11 cellular contexts compared by ENCODE assay signal in the genomic region with DNA sequence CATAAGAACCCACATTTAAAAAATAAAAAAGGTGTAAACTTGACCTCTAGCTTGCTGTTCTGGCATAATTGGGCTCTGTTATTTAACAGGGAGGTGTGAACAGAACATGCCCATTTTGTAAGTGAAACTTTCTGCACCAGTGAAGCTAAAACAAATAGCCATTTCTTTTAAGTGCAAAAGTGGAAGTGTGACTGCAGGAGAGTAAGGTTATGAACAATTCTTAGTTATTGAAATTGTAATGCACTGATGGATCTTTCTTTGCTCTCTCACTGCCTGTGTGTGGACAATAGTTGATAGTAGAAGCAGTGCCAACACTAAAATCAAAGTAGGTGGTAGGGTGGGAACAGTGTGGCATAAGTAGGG. TPM values are rescaled to one million over a fixed set of nuclear protein-coding genes. Genes with fewer than 3 reads are reported as not detected.
DNase-seq lines count a peak whose midpoint lies in the region; ATAC-seq lines count a peak whose summit lies in the region.
"Had no signal": no experiment of that assay in that cellular context is flagged by ENCODE, and none has a peak within 500 bp of the region (broad histone marks: within the 10 kb centered on the region; RNA-seq: fewer than 3 reads in every experiment).

No MANE protein-coding gene starts in this region.

- H3K36me3 ChIP-seq in CD4-positive, CD25-positive, alpha-beta regulatory T cell (ENCODE audit: control insufficient read depth, insufficient read depth, low read length), result peaks cover 59% of the 10 kb centered on the region

- DNase-seq in CD4-positive, CD25-positive, alpha-beta regulatory T cell, result no peak
- DNase-seq in activated effector memory CD4-positive, alpha-beta T cell treated with Interleukin-2 at 50 U/mL for 16 hours, result no peak
- DNase-seq in NAMALWA (ENCODE audit: low spot score), result no peak
- DNase-seq in pons (ENCODE audit: low spot score), result no peak
- DNase-seq: MM.1S had no signal

- no peaks in the 10 kb centered on the region for H3K27me3 Mint-ChIP-seq in CD4-positive, CD25-positive, alpha-beta regulatory T cell

- peaks cover 57% of the 10 kb centered on the region for H3K4me1 ChIP-seq in CD4-positive, CD25-positive, alpha-beta regulatory T cell (ENCODE audit: control insufficient read depth, insufficient read depth, low read length, poor library complexity, severe bottlenecking)

- peak overlapping the region in 3 of 4 donors; percentile 50 to 63 (median 62) for H3K4me3 Mint-ChIP-seq in CD4-positive, CD25-positive, alpha-beta regulatory T cell

- peak overlapping the region; percentile 55 for H3K4me3 ChIP-seq in CD4-positive, CD25-positive, alpha-beta regulatory T cell (ENCODE audit: low read depth, low read length)

- peak overlapping the region; percentile 51 to 98 (median 82) for H3K27ac Mint-ChIP-seq in CD4-positive, CD25-positive, alpha-beta regulatory T cell

- H3K4me1 Mint-ChIP-seq in CD4-positive, CD25-positive, alpha-beta regulatory T cell, result peaks cover 34 to 81% (median 67%) of the 10 kb centered on the region in 4 donors

- no peaks in the 10 kb centered on the region for H3K27me3 ChIP-seq in CD4-positive, CD25-positive, alpha-beta regulatory T cell (ENCODE audit: control insufficient read depth, insufficient read depth, low read length)

- H3K9me3 Mint-ChIP-seq in CD4-positive, CD25-positive, alpha-beta regulatory T cell, result peaks cover 0 to 4% (median 0%) of the 10 kb centered on the region in 7 donors

- no peaks in the 10 kb centered on the region for H3K9me3 ChIP-seq in CD4-positive, CD25-positive, alpha-beta regulatory T cell (ENCODE audit: control insufficient read depth in 2 of 2, low read length in 2 of 2)

- H3K27ac ChIP-seq in CD4-positive, CD25-positive, alpha-beta regulatory T cell (ENCODE audit: insufficient read depth, low read length, poor library complexity, severe bottlenecking), result peak overlapping the region; percentile 45

- ATAC-seq in CD4-positive, CD25-positive, alpha-beta regulatory T cell (ENCODE audit: low read depth in 2 of 2), result peak in 1 of 2 donors; percentile 20
- ATAC-seq in GM18873 (IDR thresholded peaks at IDR 0.05; ENCODE audit: low FRiP score, unreplicated experiment) (peak; percentile 78), HG02678 (IDR thresholded peaks at IDR 0.05; ENCODE audit: unreplicated experiment) (peak; percentile 81), HG03565 (IDR thresholded peaks at IDR 0.05; ENCODE audit: unreplicated experiment) (peak; percentile 80), esophagus mucosa (no peak)

- H3K36me3 Mint-ChIP-seq in CD4-positive, CD25-positive, alpha-beta regulatory T cell, result peaks cover 43% of the 10 kb centered on the region

RNA-seq across cellular contexts. Expression of a gene that starts 12.6 kb away (rescaled TPM):
- 134 TPM for total RNA-seq in CD4-positive, CD25-positive, alpha-beta regulatory T cell
- 100 to 1,000 TPM in 1 of 4 donors, 10 to 100 TPM in 3; 76.5 to 105 (median 89.7) TPM for polyA plus RNA-seq in CD4-positive, CD25-positive, alpha-beta regulatory T cell
- 0.60 TPM for total RNA-seq in esophagus mucosa
- total RNA-seq: osteocyte had no signal
- polyA plus RNA-seq: BJ had no signal

Comparison
In these comparisons a context has a peak if more than half of its experiments do, and no peak if none do; other contexts are left out.
1. RNA of a gene that starts 12.6 kb away (total RNA-seq): 134 TPM in CD4-positive, CD25-positive, alpha-beta regulatory T cell (single experiment); 0.60 TPM in esophagus mucosa (single experiment); every median in the first group is over 10 times any median in the second.